In the genomic region with DNA sequence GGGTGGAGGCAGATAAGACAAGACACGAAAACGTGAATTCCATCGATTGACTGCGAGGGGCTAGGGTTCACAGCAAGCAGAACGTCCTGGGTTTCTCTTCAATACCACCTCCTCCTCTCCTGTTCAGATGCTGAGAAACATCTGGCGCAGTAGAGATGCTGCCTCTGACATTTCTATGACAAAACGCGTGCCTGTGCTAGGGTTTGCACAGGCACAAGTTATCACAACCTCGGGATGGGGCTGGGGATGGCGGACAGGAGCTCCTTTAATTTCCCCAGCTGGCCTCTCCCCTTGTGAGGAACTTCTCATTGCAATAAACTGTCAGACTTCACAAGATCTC, we compare ENCODE assay signal across 8 cellular contexts.
DNase-seq lines count a peak whose midpoint lies in the region; ATAC-seq and TF ChIP-seq lines count a peak whose summit lies in the region.

No MANE protein-coding gene starts in this region.

- no peak overlapping the region for H3K27ac ChIP-seq in SJSA1

- H3K36me3 Mint-ChIP-seq in progenitor cell of endocrine pancreas (ENCODE audit: insufficient read depth): peaks cover 4% of the 10 kb centered on the region

- ATAC-seq in HG03095 (IDR thresholded peaks at IDR 0.05; ENCODE audit: unreplicated experiment): no peak

- no peaks in the 10 kb centered on the region for H3K27me3 ChIP-seq in SJSA1 (replicated peaks)

- H3K36me3 ChIP-seq in ES-I3 (ENCODE audit: insufficient read depth, low read length) (0 out of 2 replicates have a peak, but pooled peaks cover 4% of the 10 kb centered on the region), SJSA1 (peaks cover 8% of the 10 kb centered on the region)

- TF ChIP-seq CTCF in fibroblast of mammary gland (conservative IDR thresholded peaks at IDR 0.05; ENCODE audit: control insufficient read depth, insufficient read depth, low read depth, low read length) (no peak), progenitor cell of endocrine pancreas (IDR thresholded peaks at IDR 0.05; ENCODE audit: unreplicated experiment) (no peak)

- H3K4me3 ChIP-seq in SJSA1 (peak overlapping the region; percentile 84), fibroblast of mammary gland (ENCODE audit: control insufficient read depth, low read depth, low read length) (peak overlapping the region; percentile 66)

- H3K27ac Mint-ChIP-seq in progenitor cell of endocrine pancreas: peak overlapping the region; percentile 79

- peaks cover 13% of the 10 kb centered on the region for H3K4me1 ChIP-seq in ES-I3 (ENCODE audit: insufficient read depth, low read length)
- peaks cover 28% of the 10 kb centered on the region for H3K4me1 ChIP-seq in SJSA1 (replicated peaks)

- no peaks in the 10 kb centered on the region for H3K9me3 Mint-ChIP-seq in progenitor cell of endocrine pancreas (ENCODE audit: low read depth)

- peak overlapping the region; percentile 77 for H3K4me3 Mint-ChIP-seq in progenitor cell of endocrine pancreas (ENCODE audit: low read depth)

- peaks cover 38% of the 10 kb centered on the region for H3K4me1 Mint-ChIP-seq in progenitor cell of endocrine pancreas (ENCODE audit: low read depth)

- H3K27me3 Mint-ChIP-seq in progenitor cell of endocrine pancreas: peaks cover 4% of the 10 kb centered on the region

- H3K9me3 ChIP-seq in ES-I3 (ENCODE audit: control insufficient read depth, insufficient read depth, low read length): no peaks in the 10 kb centered on the region
- H3K9me3 ChIP-seq in SJSA1 (replicated peaks): no peaks in the 10 kb centered on the region

- H3K9ac ChIP-seq in ES-I3 (ENCODE audit: low read depth, low read length): peak overlapping the region; percentile 91

- DNase-seq in SJSA1 (ENCODE audit: low read depth in 1 of 2, low spot score in 2 of 2) (no peak), fibroblast of mammary gland (ENCODE audit: low read depth) (no peak), progenitor cell of endocrine pancreas (ENCODE audit: low spot score, unreplicated experiment) (no peak), DMS153 (lab: John Stamatoyannopoulos, UW) (no peak), NCI-H2227 (lab: John Stamatoyannopoulos, UW; ENCODE audit: unreplicated experiment) (no peak)
- DNase-seq in activated CD8-positive, alpha-beta memory T cell treated with anti-CD3 and anti-CD28 coated beads, Interleukin-2, amount 50 U/mL, for 4 hours: no peak
